30 cellular contexts compared by ENCODE assay signal in the genomic region with DNA sequence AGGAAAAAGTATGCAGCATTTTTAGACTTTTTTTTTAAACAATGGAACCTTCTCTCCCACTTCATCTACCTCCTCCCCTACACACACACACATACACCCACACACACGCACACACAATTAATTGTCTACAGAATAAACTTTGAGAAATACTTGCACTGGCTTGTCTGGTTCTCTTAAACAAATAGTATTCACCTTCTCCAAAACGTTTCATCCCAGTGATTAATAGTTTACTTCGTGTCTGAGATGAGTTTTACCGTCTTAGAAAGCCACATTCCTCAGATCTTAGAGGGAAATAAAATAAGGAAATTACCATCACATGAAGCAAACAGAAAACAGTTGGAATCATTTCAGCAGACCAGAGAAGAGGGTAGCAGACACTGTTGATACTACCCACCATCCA.
DNase-seq lines count a peak whose midpoint lies in the region; ATAC-seq, FAIRE-seq and TF ChIP-seq lines count a peak whose summit lies in the region.
"Had no signal": no experiment of that assay in that cellular context is flagged by ENCODE, and none has a peak within 500 bp of the region (broad histone marks: within the 10 kb centered on the region; RNA-seq: fewer than 3 reads in every experiment).

No MANE protein-coding gene starts in this region.

- no peak for ATAC-seq in activated naive CD8-positive, alpha-beta T cell treated with anti-CD3 and anti-CD28 coated beads, Interleukin-2, amount 50 U/mL, for 24 hours
- ATAC-seq in RWPE2 (ENCODE audit: low read depth) (peak; percentile 81), upper lobe of right lung (no peak), GM21381 (IDR thresholded peaks at IDR 0.05; ENCODE audit: unreplicated experiment) (no peak)
- ATAC-seq: natural killer cell; SK-N-SH treated with all-trans-retinoic acid at 6 μM for 48 hours; stimulated activated effector memory CD8-positive, alpha-beta T cell treated with anti-CD3 and anti-CD28 coated beads, Interleukin-12 subunit alpha, Interleukin-12 subunit beta, amount 100 ng/mL, for 72 hours had no signal

- H3K27ac Mint-ChIP-seq in activated naive CD8-positive, alpha-beta T cell treated with anti-CD3 and anti-CD28 coated beads for 36 hours: peak overlapping the region; percentile 25
- H3K27ac Mint-ChIP-seq in activated naive CD8-positive, alpha-beta T cell treated with anti-CD3 and anti-CD28 coated beads, Interleukin-2, amount 50 U/mL, for 24 hours: no peak overlapping the region
- no peak overlapping the region for H3K27ac Mint-ChIP-seq in Caco-2 (ENCODE audit: unreplicated experiment)
- H3K27ac Mint-ChIP-seq: activated CD4-positive, alpha-beta memory T cell treated with anti-CD3 and anti-CD28 coated beads, Interleukin-2, amount 10 ng/mL, durations not matched to agents 7 days and 5 days; activated T-helper 1 cell treated with anti-CD3 and anti-CD28 coated beads, Interleukin-12 subunit alpha, Interleukin-12 subunit beta, Interleukin-2, Interleukin-4 antibody, amounts not matched to agents 30 ng/mL and 10 ng/mL and 1 ng/mL, durations not matched to agents 14 hours and 24 hours and 36 hours; brain; H9; natural killer cell; stimulated activated effector memory CD8-positive, alpha-beta T cell treated with anti-CD3 and anti-CD28 coated beads, Interleukin-12 subunit alpha, Interleukin-12 subunit beta, amount 100 ng/mL, for 72 hours; T-helper 1 cell treated with Interleukin-12 subunit alpha and Interleukin-12 subunit beta and Interleukin-4 antibody, amounts not matched to agents 30 μg/mL and 1 μg/mL, for 36 hours had no signal

- POLR2A ChIA-PET in Caco-2 (lab: Charles Lee): no interaction called here

- no peaks in the 10 kb centered on the region for H3K27me3 Mint-ChIP-seq in activated naive CD8-positive, alpha-beta T cell treated with anti-CD3 and anti-CD28 coated beads for 36 hours
- H3K27me3 Mint-ChIP-seq in activated naive CD8-positive, alpha-beta T cell treated with anti-CD3 and anti-CD28 coated beads, Interleukin-2, amount 50 U/mL, for 24 hours: no peaks in the 10 kb centered on the region
- H3K27me3 Mint-ChIP-seq in Caco-2 (ENCODE audit: insufficient read depth, unreplicated experiment): peaks cover 4% of the 10 kb centered on the region
- H3K27me3 Mint-ChIP-seq: activated CD4-positive, alpha-beta memory T cell treated with anti-CD3 and anti-CD28 coated beads, Interleukin-2, amount 10 ng/mL, durations not matched to agents 7 days and 5 days had no signal

- H3K4me3 ChIP-seq in RWPE2 (ENCODE audit: severe bottlenecking) (no peak overlapping the region), keratinocyte (ENCODE audit: control insufficient read depth in 2 of 3, extremely low read depth in 1 of 3, insufficient read depth in 2 of 3, low read depth in 1 of 3, low read length in 3 of 3) (no peak overlapping the region), upper lobe of right lung (no peak overlapping the region), Caco-2 (ENCODE audit: low read depth, low read length) (no peak overlapping the region)
- H3K4me3 ChIP-seq: dorsolateral prefrontal cortex had no signal

- no peaks in the 10 kb centered on the region for H3K36me3 ChIP-seq in RWPE2 (ENCODE audit: low read depth)
- H3K36me3 ChIP-seq in keratinocyte (ENCODE audit: control insufficient read depth in 2 of 2, extremely low read depth in 1 of 2, insufficient read depth in 2 of 2, low read length in 2 of 2): no peaks in the 10 kb centered on the region
- H3K36me3 ChIP-seq in upper lobe of right lung: no peaks in the 10 kb centered on the region
- no peaks in the 10 kb centered on the region for H3K36me3 ChIP-seq in Caco-2 (ENCODE audit: control insufficient read depth, insufficient read depth, low read length)

- H3K9me3 ChIP-seq in RWPE2 (ENCODE audit: severe bottlenecking) (peaks cover 2% of the 10 kb centered on the region), keratinocyte (ENCODE audit: control insufficient read depth, low read depth, low read length) (no peaks in the 10 kb centered on the region), upper lobe of right lung (no peaks in the 10 kb centered on the region), Caco-2 (no peaks in the 10 kb centered on the region)

- no peak for DNase-seq in activated naive CD8-positive, alpha-beta T cell treated with anti-CD3 and anti-CD28 coated beads for 36 hours
- no peak for DNase-seq in activated naive CD8-positive, alpha-beta T cell treated with anti-CD3 and anti-CD28 coated beads, Interleukin-2, amount 50 U/mL, for 24 hours
- DNase-seq in RWPE2 (ENCODE audit: low spot score) (no peak), keratinocyte (ENCODE audit: low read depth, low spot score) (peak; percentile 25), upper lobe of right lung (no peak), Caco-2 (no peak)
- no peak for DNase-seq in activated CD4-positive, CD25-positive, alpha-beta regulatory T cell (lab: John Stamatoyannopoulos, UW)
- DNase-seq: 8988T; activated CD4-positive, alpha-beta memory T cell treated with anti-CD3 and anti-CD28 coated beads, Interleukin-2, amount 10 ng/mL, durations not matched to agents 7 days and 5 days; activated CD4-positive, alpha-beta T cell treated with anti-CD3 and anti-CD28 coated beads for 1 hour; activated CD8-positive, alpha-beta memory T cell treated with anti-CD3 and anti-CD28 coated beads, Interleukin-2, amount 50 U/mL, for 4 hours; activated naive CD4-positive, alpha-beta T cell treated with Interleukin-2 at 50 U/mL for 16 hours; dorsolateral prefrontal cortex; H9; MV-4-11; natural killer cell; NCI-H446 treated with DMSO at 0.1 percent for 48 hours; NCI-H774; occipital lobe; RPMI8226; substantia nigra; trophoblast cell had no signal

- peaks cover 13% of the 10 kb centered on the region for H3K9me3 Mint-ChIP-seq in activated naive CD8-positive, alpha-beta T cell treated with anti-CD3 and anti-CD28 coated beads for 36 hours
- peaks cover 7% of the 10 kb centered on the region for H3K9me3 Mint-ChIP-seq in activated naive CD8-positive, alpha-beta T cell treated with anti-CD3 and anti-CD28 coated beads, Interleukin-2, amount 50 U/mL, for 24 hours
- no peaks in the 10 kb centered on the region for H3K9me3 Mint-ChIP-seq in Caco-2 (ENCODE audit: unreplicated experiment)
- H3K9me3 Mint-ChIP-seq: H9; natural killer cell; stimulated activated effector memory CD8-positive, alpha-beta T cell treated with anti-CD3 and anti-CD28 coated beads, Interleukin-12 subunit alpha, Interleukin-12 subunit beta, amount 100 ng/mL, for 72 hours had no signal

- H3K9ac ChIP-seq in keratinocyte (ENCODE audit: control insufficient read depth, extremely low read depth, insufficient read depth, low read length): no peak overlapping the region

- H3K4me1 Mint-ChIP-seq in activated naive CD8-positive, alpha-beta T cell treated with anti-CD3 and anti-CD28 coated beads for 36 hours: peaks cover 48% of the 10 kb centered on the region
- peaks cover 46% of the 10 kb centered on the region for H3K4me1 Mint-ChIP-seq in activated naive CD8-positive, alpha-beta T cell treated with anti-CD3 and anti-CD28 coated beads, Interleukin-2, amount 50 U/mL, for 24 hours
- H3K4me1 Mint-ChIP-seq in Caco-2 (ENCODE audit: low read depth, unreplicated experiment): no peaks in the 10 kb centered on the region
- H3K4me1 Mint-ChIP-seq: H9; stimulated activated effector memory CD8-positive, alpha-beta T cell treated with anti-CD3 and anti-CD28 coated beads, Interleukin-12 subunit alpha, Interleukin-12 subunit beta, amount 100 ng/mL, for 72 hours had no signal

- dilution Hi-C loops in keratinocyte (cut with MboI; ENCODE audit: extremely low pct_ligation_motif_present, low sequenced_read_pairs): no loop called here

- H2AFZ ChIP-seq in keratinocyte (ENCODE audit: control insufficient read depth, low read length): peak overlapping the region; percentile 20

- H3K4me1 ChIP-seq in RWPE2 (ENCODE audit: insufficient read depth, poor library complexity, severe bottlenecking): peaks cover 20% of the 10 kb centered on the region
- peaks cover 10% of the 10 kb centered on the region for H3K4me1 ChIP-seq in keratinocyte (ENCODE audit: control insufficient read depth, extremely low read depth, insufficient read depth, low read length)
- no peaks in the 10 kb centered on the region for H3K4me1 ChIP-seq in upper lobe of right lung
- no peaks in the 10 kb centered on the region for H3K4me1 ChIP-seq in Caco-2

- no peak overlapping the region for H3K4me3 Mint-ChIP-seq in activated naive CD8-positive, alpha-beta T cell treated with anti-CD3 and anti-CD28 coated beads for 36 hours
- no peak overlapping the region for H3K4me3 Mint-ChIP-seq in activated naive CD8-positive, alpha-beta T cell treated with anti-CD3 and anti-CD28 coated beads, Interleukin-2, amount 50 U/mL, for 24 hours
- no peak overlapping the region for H3K4me3 Mint-ChIP-seq in Caco-2 (ENCODE audit: unreplicated experiment)
- H3K4me3 Mint-ChIP-seq: activated CD4-positive, alpha-beta memory T cell treated with anti-CD3 and anti-CD28 coated beads, Interleukin-2, amount 10 ng/mL, durations not matched to agents 7 days and 5 days; activated T-helper 1 cell treated with anti-CD3 and anti-CD28 coated beads, Interleukin-12 subunit alpha, Interleukin-12 subunit beta, Interleukin-2, Interleukin-4 antibody, amounts not matched to agents 30 ng/mL and 10 ng/mL and 1 ng/mL, durations not matched to agents 14 hours and 24 hours and 36 hours; brain; CD14-positive monocyte; H9; natural killer cell; stimulated activated effector memory CD8-positive, alpha-beta T cell treated with anti-CD3 and anti-CD28 coated beads, Interleukin-12 subunit alpha, Interleukin-12 subunit beta, amount 100 ng/mL, for 72 hours; T-helper 1 cell treated with Interleukin-12 subunit alpha and Interleukin-12 subunit beta and Interleukin-4 antibody, amounts not matched to agents 30 μg/mL and 1 μg/mL, for 36 hours had no signal

- TF ChIP-seq CTCF in RWPE2 (IDR thresholded peaks at IDR 0.05; ENCODE audit: poor library complexity, severe bottlenecking) (no peak), keratinocyte (optimal IDR thresholded peaks at IDR 0.05 in 1 of 3, IDR thresholded peaks at IDR 0.05 in 1 of 3, conservative IDR thresholded peaks at IDR 0.05 in 1 of 3; ENCODE audit: extremely low read depth in 1 of 3, insufficient read depth in 2 of 3, low read length in 3 of 3) (no peak), upper lobe of right lung (IDR thresholded peaks at IDR 0.05) (no peak), Caco-2 (IDR thresholded peaks at IDR 0.05; ENCODE audit: insufficient read depth in 1 of 2, low read depth in 1 of 2, low read length in 1 of 2, severe bottlenecking in 1 of 2, unreplicated experiment in 1 of 2) (no peak)

- no peaks in the 10 kb centered on the region for H3K27me3 ChIP-seq in RWPE2 (ENCODE audit: insufficient read depth, poor library complexity, severe bottlenecking)
- no peaks in the 10 kb centered on the region for H3K27me3 ChIP-seq in keratinocyte (ENCODE audit: control insufficient read depth, extremely low read depth, insufficient read depth, low read length)
- no peaks in the 10 kb centered on the region for H3K27me3 ChIP-seq in upper lobe of right lung
- no peaks in the 10 kb centered on the region for H3K27me3 ChIP-seq in Caco-2 (replicated peaks; ENCODE audit: control insufficient read depth, insufficient read depth, low read length)
- H3K27me3 ChIP-seq: dorsolateral prefrontal cortex had no signal

- CTCF ChIA-PET in Caco-2 (lab: Charles Lee): no interaction called here

- H3K79me2 ChIP-seq in keratinocyte (ENCODE audit: control insufficient read depth, insufficient read depth, low read length): no peaks in the 10 kb centered on the region

- peaks cover 15% of the 10 kb centered on the region for H3K36me3 Mint-ChIP-seq in activated naive CD8-positive, alpha-beta T cell treated with anti-CD3 and anti-CD28 coated beads for 36 hours
- no peaks in the 10 kb centered on the region for H3K36me3 Mint-ChIP-seq in activated naive CD8-positive, alpha-beta T cell treated with anti-CD3 and anti-CD28 coated beads, Interleukin-2, amount 50 U/mL, for 24 hours (ENCODE audit: low read depth)
- no peaks in the 10 kb centered on the region for H3K36me3 Mint-ChIP-seq in Caco-2 (ENCODE audit: insufficient read depth, unreplicated experiment)
- H3K36me3 Mint-ChIP-seq: brain; CD14-positive monocyte; natural killer cell; stimulated activated effector memory CD8-positive, alpha-beta T cell treated with anti-CD3 and anti-CD28 coated beads, Interleukin-12 subunit alpha, Interleukin-12 subunit beta, amount 100 ng/mL, for 72 hours had no signal

- H3K4me2 ChIP-seq in keratinocyte (ENCODE audit: control insufficient read depth, extremely low read depth, insufficient read depth, low read depth, low read length): no peak overlapping the region

- FAIRE-seq in keratinocyte (lab: Jason Lieb, UNC): no peak
- FAIRE-seq: TTC549 had no signal

- intact Hi-C loops in upper lobe of right lung (cut with DNase I) (no loop called here), Caco-2 (cut with micrococcal nuclease; ENCODE audit: unreplicated experiment) (no loop called here)

- no TSS peak for BruUV-seq in Caco-2 (replicated peaks; lab: Mats Ljungman, UMichigan)

- H4K20me1 ChIP-seq in keratinocyte (ENCODE audit: control insufficient read depth, extremely low read depth, insufficient read depth, low read length): no peaks in the 10 kb centered on the region

- H3K27ac ChIP-seq in RWPE2 (ENCODE audit: poor library complexity, severe bottlenecking) (peak overlapping the region; percentile 64), keratinocyte (ENCODE audit: control insufficient read depth, insufficient read depth, low read length) (no peak overlapping the region), upper lobe of right lung (peak overlapping the region; percentile 39)
- H3K27ac ChIP-seq: dorsolateral prefrontal cortex had no signal

- no peaks in the 10 kb centered on the region for H3K9me1 ChIP-seq in keratinocyte (ENCODE audit: control insufficient read depth, extremely low read depth, insufficient read depth, low read length)
